Comparison of ENCODE assay signal across 16 cellular contexts in genomic region chr2:37833420-37833819, GRCh38.
DNase-seq lines count a peak whose midpoint lies in the region; ATAC-seq and TF ChIP-seq lines count a peak whose summit lies in the region.
"Had no signal": no experiment of that assay in that cellular context is flagged by ENCODE, and none has a peak within 500 bp of the region (broad histone marks: within the 10 kb centered on the region; RNA-seq: fewer than 3 reads in every experiment).

No MANE protein-coding gene starts in this region.

- H3K27me3 ChIP-seq in upper lobe of right lung = no peaks in the 10 kb centered on the region
- H3K27me3 ChIP-seq: foreskin keratinocyte had no signal

- intact Hi-C loops in upper lobe of right lung (cut with DNase I) = loop anchor here (10.0 kb wide), 1 partner anchor 419 kb away; no protein-coding TSS in a partner anchor

- H3K4me1 ChIP-seq in upper lobe of right lung = peaks cover 23% of the 10 kb centered on the region
- H3K4me1 ChIP-seq: foreskin keratinocyte had no signal

- no peaks in the 10 kb centered on the region for H3K36me3 Mint-ChIP-seq in activated T-cell treated with anti-CD3 and anti-CD28 coated beads, Interleukin-2, amount 50 U/mL, for 4 hours (ENCODE audit: insufficient read depth)
- H3K36me3 Mint-ChIP-seq: activated naive CD4-positive, alpha-beta T cell treated with anti-CD3 and anti-CD28 coated beads, Interleukin-2, amount 10 ng/mL, durations not matched to agents 7 days and 5 days had no signal

- no peaks in the 10 kb centered on the region for H3K9me3 ChIP-seq in upper lobe of right lung

- no peak overlapping the region for H3K4me3 Mint-ChIP-seq in activated T-cell treated with anti-CD3 and anti-CD28 coated beads, Interleukin-2, amount 50 U/mL, for 4 hours
- H3K4me3 Mint-ChIP-seq: activated naive CD4-positive, alpha-beta T cell treated with anti-CD3 and anti-CD28 coated beads, Interleukin-2, amount 10 ng/mL, durations not matched to agents 7 days and 5 days; T-helper 2 cell treated with Interferon-gamma antibody and Interleukin-4, amounts not matched to agents 5 μg/mL and 100 μg/mL, for 36 hours had no signal

- H3K4me3 ChIP-seq in upper lobe of right lung = no peak overlapping the region

- peaks cover 22% of the 10 kb centered on the region for H3K4me1 Mint-ChIP-seq in activated T-cell treated with anti-CD3 and anti-CD28 coated beads, Interleukin-2, amount 50 U/mL, for 4 hours (ENCODE audit: low read depth)

- no peaks in the 10 kb centered on the region for H3K36me3 ChIP-seq in upper lobe of right lung

- DNase-seq in activated CD8-positive, alpha-beta memory T cell treated with anti-CD3 and anti-CD28 coated beads, Interleukin-2, amount 50 U/mL, for 1 hour (ENCODE audit: extremely low read depth) = peak; percentile 24
- no peak for DNase-seq in activated CD8-positive, alpha-beta memory T cell treated with anti-CD3 and anti-CD28 coated beads, Interleukin-2, amount 50 U/mL, for 48 hours
- DNase-seq in activated T-cell treated with anti-CD3 and anti-CD28 coated beads, Interleukin-2, amount 50 U/mL, for 4 hours = peak; percentile 65
- peak in 2 of 3 experiments; percentile 12 to 34 for DNase-seq in stimulated activated CD4-positive, alpha-beta T cell treated with anti-CD3 and anti-CD28 coated beads, TNF-alpha, amount 100 ng/mL, for 24 hours (ENCODE audit: low read depth in 3 of 3)
- DNase-seq in DMS153 treated with DMSO at 0.1 percent for 48 hours (lab: John Stamatoyannopoulos, UW; ENCODE audit: unreplicated experiment) (no peak), upper lobe of right lung (no peak), HUDEP-2 (lab: John Stamatoyannopoulos, UW; ENCODE audit: unreplicated experiment in 76 of 76) (no peak)
- DNase-seq: activated naive CD4-positive, alpha-beta T cell treated with anti-CD3 and anti-CD28 coated beads, Interleukin-2, amount 10 ng/mL, durations not matched to agents 7 days and 5 days; cortex of kidney; foreskin keratinocyte; islet precursor cell; NCI-H1105; retina had no signal

- H3K27ac ChIP-seq in upper lobe of right lung = no peak overlapping the region
- H3K27ac ChIP-seq: foreskin keratinocyte, RWPE1 had no signal

- no peak for TF ChIP-seq CTCF in upper lobe of right lung (IDR thresholded peaks at IDR 0.05)

- ATAC-seq in HG02678 (IDR thresholded peaks at IDR 0.05; ENCODE audit: unreplicated experiment) = peak; percentile 76
- ATAC-seq in activated T-cell treated with anti-CD3 and anti-CD28 coated beads, Interleukin-2, amount 50 U/mL, for 4 hours = peak; percentile 71 to 90
- no peak for ATAC-seq in upper lobe of right lung
- ATAC-seq: foreskin keratinocyte had no signal

- H3K9me3 Mint-ChIP-seq in activated T-cell treated with anti-CD3 and anti-CD28 coated beads, Interleukin-2, amount 50 U/mL, for 4 hours = no peaks in the 10 kb centered on the region
- H3K9me3 Mint-ChIP-seq: activated naive CD4-positive, alpha-beta T cell treated with anti-CD3 and anti-CD28 coated beads, Interleukin-2, amount 10 ng/mL, durations not matched to agents 7 days and 5 days; T-helper 2 cell treated with Interferon-gamma antibody and Interleukin-4, amounts not matched to agents 5 μg/mL and 100 μg/mL, for 36 hours had no signal

- peaks cover 1% of the 10 kb centered on the region for H3K27me3 Mint-ChIP-seq in activated T-cell treated with anti-CD3 and anti-CD28 coated beads, Interleukin-2, amount 50 U/mL, for 4 hours (ENCODE audit: low read depth)

Comparison
In these comparisons a context has a peak if more than half of its experiments do, and no peak if none do; other contexts are left out.
1. DNase-seq: peak in activated CD8-positive, alpha-beta memory T cell treated with anti-CD3 and anti-CD28 coated beads, Interleukin-2, amount 50 U/mL, for 1 hour (single experiment), activated T-cell treated with anti-CD3 and anti-CD28 coated beads, Interleukin-2, amount 50 U/mL, for 4 hours (single experiment) and stimulated activated CD4-positive, alpha-beta T cell treated with anti-CD3 and anti-CD28 coated beads, TNF-alpha, amount 100 ng/mL, for 24 hours (2 of 3); none in activated CD8-positive, alpha-beta memory T cell treated with anti-CD3 and anti-CD28 coated beads, Interleukin-2, amount 50 U/mL, for 48 hours (single experiment), DMS153 treated with DMSO at 0.1 percent for 48 hours (single experiment), upper lobe of right lung (single experiment) and HUDEP-2 (0 of 76).